In the genomic region with DNA sequence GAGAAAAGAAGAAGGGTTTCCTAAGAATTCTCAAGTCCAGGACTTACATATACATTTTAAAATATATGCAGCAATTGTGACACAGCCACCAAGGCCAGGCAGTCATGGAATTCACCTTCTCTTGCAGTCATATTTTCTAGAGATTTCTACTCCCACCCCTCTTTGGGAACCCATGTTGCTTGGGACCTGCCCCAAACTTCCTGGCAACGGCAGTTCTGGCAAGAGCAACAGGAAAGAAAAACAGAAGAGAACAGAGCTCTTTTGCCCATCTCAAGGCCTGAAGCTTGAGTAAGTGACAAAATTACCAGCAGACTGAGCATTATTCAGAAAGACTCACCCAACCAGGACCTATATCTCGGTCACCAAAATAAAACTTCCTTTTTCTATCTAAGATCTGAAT, we compare ENCODE assay signal across 16 cellular contexts.
"Had no signal": no experiment of that assay in that cellular context is flagged by ENCODE, and none has a peak within 500 bp of the region (broad histone marks: within the 10 kb centered on the region; RNA-seq: fewer than 3 reads in every experiment).

No MANE protein-coding gene starts in this region.

- ATAC-seq: gastroesophageal sphincter, T-cell had no signal

- H3K36me3 ChIP-seq: gastroesophageal sphincter, stomach had no signal

- H3K9me3 ChIP-seq: gastroesophageal sphincter, stomach, tibial nerve had no signal

- H3K27ac Mint-ChIP-seq: activated naive CD8-positive, alpha-beta T cell treated with anti-CD3 and anti-CD28 coated beads, Interleukin-2, amount 10 ng/mL, durations not matched to agents 7 days and 5 days; T-cell had no signal

- H3K27me3 Mint-ChIP-seq: activated naive CD8-positive, alpha-beta T cell treated with anti-CD3 and anti-CD28 coated beads, Interleukin-2, amount 10 ng/mL, durations not matched to agents 7 days and 5 days; T-cell had no signal

- H3K4me3 ChIP-seq: gastroesophageal sphincter, SK-N-MC, stomach, tibial nerve had no signal

- DNase-seq: activated CD4-positive, CD25-positive, alpha-beta regulatory T cell; activated effector memory CD4-positive, alpha-beta T cell treated with anti-CD3 and anti-CD28 coated beads, Interleukin-2, amount 50 U/mL, for 16 hours; activated naive CD8-positive, alpha-beta T cell treated with anti-CD3 and anti-CD28 coated beads, Interleukin-2, amount 10 ng/mL, durations not matched to agents 7 days and 5 days; activated T-cell treated with anti-CD3 and anti-CD28 coated beads, Interleukin-2, amount 50 U/mL, for 1 hour; aorta; effector CD4-positive, alpha-beta T cell; kidney; stimulated activated CD4-positive, alpha-beta T cell treated with anti-CD3 and anti-CD28 coated beads, Interleukin-15, amount 100 ng/mL, for 24 hours; stimulated activated CD4-positive, alpha-beta T cell treated with anti-CD3 and anti-CD28 coated beads, Interleukin-4, amount 100 ng/mL, for 24 hours; stomach; T-cell had no signal

- H3K4me3 Mint-ChIP-seq: activated naive CD8-positive, alpha-beta T cell treated with anti-CD3 and anti-CD28 coated beads, Interleukin-2, amount 10 ng/mL, durations not matched to agents 7 days and 5 days; T-cell had no signal

- H3K27me3 ChIP-seq: gastroesophageal sphincter, stomach, tibial nerve had no signal

- H3K27ac ChIP-seq: epithelial cell of prostate, gastroesophageal sphincter, parathyroid adenoma, SK-N-MC, stomach had no signal

- H3K9me3 Mint-ChIP-seq: activated naive CD8-positive, alpha-beta T cell treated with anti-CD3 and anti-CD28 coated beads, Interleukin-2, amount 10 ng/mL, durations not matched to agents 7 days and 5 days had no signal
